ENCODE assay signal across 8 cellular contexts in the genomic region with DNA sequence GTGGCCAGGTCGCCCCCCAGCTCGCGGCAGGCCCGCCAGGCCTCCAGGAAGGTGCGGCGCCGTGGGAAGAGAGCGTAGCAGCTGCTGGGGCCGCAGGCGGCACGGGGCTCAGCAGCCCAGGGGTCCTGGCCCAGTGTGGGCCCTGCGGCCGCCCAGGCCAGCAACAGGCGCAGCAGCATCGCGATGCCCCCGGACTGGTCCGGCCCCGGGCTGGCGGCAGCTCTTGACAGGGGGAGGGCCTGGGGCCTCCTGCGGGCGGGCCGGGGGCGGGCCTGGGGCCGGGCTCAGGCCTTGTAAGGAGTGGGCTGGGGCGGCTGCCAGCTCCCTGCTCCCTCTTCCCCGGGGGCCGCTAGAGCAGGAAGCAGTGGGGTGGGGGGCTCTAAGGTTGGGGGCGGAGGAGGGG. TPM values are rescaled to one million over a fixed set of nuclear protein-coding genes. Genes with fewer than 3 reads are reported as not detected.
DNase-seq lines count a peak whose midpoint lies in the region; ATAC-seq and TF ChIP-seq lines count a peak whose summit lies in the region.

A gene with protein sequence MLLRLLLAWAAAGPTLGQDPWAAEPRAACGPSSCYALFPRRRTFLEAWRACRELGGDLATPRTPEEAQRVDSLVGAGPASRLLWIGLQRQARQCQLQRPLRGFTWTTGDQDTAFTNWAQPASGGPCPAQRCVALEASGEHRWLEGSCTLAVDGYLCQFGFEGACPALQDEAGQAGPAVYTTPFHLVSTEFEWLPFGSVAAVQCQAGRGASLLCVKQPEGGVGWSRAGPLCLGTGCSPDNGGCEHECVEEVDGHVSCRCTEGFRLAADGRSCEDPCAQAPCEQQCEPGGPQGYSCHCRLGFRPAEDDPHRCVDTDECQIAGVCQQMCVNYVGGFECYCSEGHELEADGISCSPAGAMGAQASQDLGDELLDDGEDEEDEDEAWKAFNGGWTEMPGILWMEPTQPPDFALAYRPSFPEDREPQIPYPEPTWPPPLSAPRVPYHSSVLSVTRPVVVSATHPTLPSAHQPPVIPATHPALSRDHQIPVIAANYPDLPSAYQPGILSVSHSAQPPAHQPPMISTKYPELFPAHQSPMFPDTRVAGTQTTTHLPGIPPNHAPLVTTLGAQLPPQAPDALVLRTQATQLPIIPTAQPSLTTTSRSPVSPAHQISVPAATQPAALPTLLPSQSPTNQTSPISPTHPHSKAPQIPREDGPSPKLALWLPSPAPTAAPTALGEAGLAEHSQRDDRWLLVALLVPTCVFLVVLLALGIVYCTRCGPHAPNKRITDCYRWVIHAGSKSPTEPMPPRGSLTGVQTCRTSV (minus strand): TSS at position 196 of the 403 bp plus-strand sequence. CDS start 17 bp downstream, at position 179.

- DNase-seq in AG09309 (ENCODE audit: low read depth) (no peak), NT2/D1 (ENCODE audit: low read depth, low spot score) (no peak), HPDE6-E6E7 (ENCODE audit: extremely low spot score) (no peak), cerebellum (ENCODE audit: low spot score) (no peak)
- peak; percentile 46 for DNase-seq in natural killer cell treated with Interleukin-12 subunit alpha and Interleukin-12 subunit beta and Interleukin-15 and Interleukin-18, amount 100 ng/mL, for 72 hours (ENCODE audit: low spot score)

- H3K9ac ChIP-seq in NT2/D1 (ENCODE audit: insufficient read length, low read depth): peak within 1 kb of the TSS; percentile 56

- H3K27ac ChIP-seq in esophagus (ENCODE audit: low read depth in 2 of 2, low read length in 1 of 2): peak within 1 kb of the TSS; percentile 74 to 84

- no peaks in the 10 kb centered on the region for H3K36me3 Mint-ChIP-seq in natural killer cell treated with Interleukin-12 subunit alpha and Interleukin-12 subunit beta and Interleukin-15 and Interleukin-18, amount 100 ng/mL, for 72 hours

- no peaks in the 10 kb centered on the region for H3K9me3 Mint-ChIP-seq in natural killer cell treated with Interleukin-12 subunit alpha and Interleukin-12 subunit beta and Interleukin-15 and Interleukin-18, amount 100 ng/mL, for 72 hours

- peaks cover 3% of the 10 kb centered on the region for H3K36me3 ChIP-seq in NT2/D1 (ENCODE audit: insufficient read depth, insufficient read length, low read length)
- H3K36me3 ChIP-seq in esophagus (ENCODE audit: control insufficient read depth in 2 of 2, insufficient read depth in 2 of 2, low read length in 1 of 2): no peaks in the 10 kb centered on the region

- ATAC-seq in natural killer cell treated with Interleukin-12 subunit alpha and Interleukin-12 subunit beta and Interleukin-15 and Interleukin-18, amount 100 ng/mL, for 72 hours: no peak
- ATAC-seq in GM19467 (IDR thresholded peaks at IDR 0.05; ENCODE audit: unreplicated experiment): no peak
- no peak for ATAC-seq in HG03442 (IDR thresholded peaks at IDR 0.05; ENCODE audit: unreplicated experiment)

- TF ChIP-seq CTCF in AG09309 (IDR thresholded peaks at IDR 0.05; ENCODE audit: control insufficient read depth, insufficient read depth, low read depth, low read length, missing control alignments): no peak

- peak within 1 kb of the TSS; percentile 25 to 67 for H3K27ac Mint-ChIP-seq in natural killer cell treated with Interleukin-12 subunit alpha and Interleukin-12 subunit beta and Interleukin-15 and Interleukin-18, amount 100 ng/mL, for 72 hours

- H3K27me3 Mint-ChIP-seq in natural killer cell treated with Interleukin-12 subunit alpha and Interleukin-12 subunit beta and Interleukin-15 and Interleukin-18, amount 100 ng/mL, for 72 hours: peaks cover 23 to 26% of the 10 kb centered on the region in 2 donors

- peaks cover 22 to 27% of the 10 kb centered on the region in 2 donors for H3K4me1 Mint-ChIP-seq in natural killer cell treated with Interleukin-12 subunit alpha and Interleukin-12 subunit beta and Interleukin-15 and Interleukin-18, amount 100 ng/mL, for 72 hours (ENCODE audit: low read depth in 2 of 2)

- 22% methylated on average over 22 to 29 of the region's 29 CpGs for WGBS in esophagus, 2 donors

- H3K4me1 ChIP-seq in NT2/D1 (ENCODE audit: insufficient read depth, insufficient read length): peaks cover 41% of the 10 kb centered on the region
- H3K4me1 ChIP-seq in esophagus (ENCODE audit: control insufficient read depth in 2 of 2, insufficient read depth in 2 of 2, low read length in 1 of 2): peaks cover 9 to 26% of the 10 kb centered on the region in 2 donors

- H3K4me3 Mint-ChIP-seq in natural killer cell treated with Interleukin-12 subunit alpha and Interleukin-12 subunit beta and Interleukin-15 and Interleukin-18, amount 100 ng/mL, for 72 hours: no peak within 1 kb of the TSS

- H3K9me3 ChIP-seq in NT2/D1 (ENCODE audit: insufficient read depth, low read length): peaks cover 11% of the 10 kb centered on the region; the same call in 1 of the 2 replicates
- H3K9me3 ChIP-seq in esophagus (ENCODE audit: control insufficient read depth in 2 of 2, insufficient read depth in 1 of 2, low read depth in 1 of 2, low read length in 1 of 2): no peaks in the 10 kb centered on the region

- H3K27me3 ChIP-seq in NT2/D1 (ENCODE audit: insufficient read depth, insufficient read length) (peaks cover 19% of the 10 kb centered on the region), esophagus (ENCODE audit: control insufficient read depth in 1 of 2, insufficient read depth in 2 of 2, low read length in 2 of 2) (no peaks in the 10 kb centered on the region)

- H3K4me3 ChIP-seq in AG09309 (ENCODE audit: control insufficient read depth, low read depth, low read length): peak within 1 kb of the TSS; percentile 74
- H3K4me3 ChIP-seq in NT2/D1 (ENCODE audit: insufficient read length, low read depth): peak within 1 kb of the TSS; percentile 8
- H3K4me3 ChIP-seq in esophagus (ENCODE audit: low read depth in 1 of 2, low read length in 2 of 2): peak within 1 kb of the TSS; percentile 11 to 33

RNA-seq across cellular contexts. Expression of the gene that starts here (rescaled TPM):
- polyA plus RNA-seq in esophagus: 1 to 10 TPM; 1.4 to 3.3 TPM
- under 1 TPM; 0.10 to 0.59 TPM for total RNA-seq in natural killer cell treated with Interleukin-12 subunit alpha and Interleukin-12 subunit beta and Interleukin-15 and Interleukin-18, amount 100 ng/mL, for 72 hours
- 5.2 TPM for total RNA-seq in cerebellum

Comparison
In these comparisons a context has a peak if more than half of its experiments do, and no peak if none do; other contexts are left out.
1. Peak in DNase-seq in natural killer cell treated with Interleukin-12 subunit alpha and Interleukin-12 subunit beta and Interleukin-15 and Interleukin-18, amount 100 ng/mL, for 72 hours; RNA of the gene not detected or under 1 TPM.
2. H3K4me3 ChIP-seq: peak in every context shown above with its lines; median percentile 74 in AG09309; 22 in esophagus; 8 in NT2/D1.